ENCODE assay signal across 8 cellular contexts in the genomic region with DNA sequence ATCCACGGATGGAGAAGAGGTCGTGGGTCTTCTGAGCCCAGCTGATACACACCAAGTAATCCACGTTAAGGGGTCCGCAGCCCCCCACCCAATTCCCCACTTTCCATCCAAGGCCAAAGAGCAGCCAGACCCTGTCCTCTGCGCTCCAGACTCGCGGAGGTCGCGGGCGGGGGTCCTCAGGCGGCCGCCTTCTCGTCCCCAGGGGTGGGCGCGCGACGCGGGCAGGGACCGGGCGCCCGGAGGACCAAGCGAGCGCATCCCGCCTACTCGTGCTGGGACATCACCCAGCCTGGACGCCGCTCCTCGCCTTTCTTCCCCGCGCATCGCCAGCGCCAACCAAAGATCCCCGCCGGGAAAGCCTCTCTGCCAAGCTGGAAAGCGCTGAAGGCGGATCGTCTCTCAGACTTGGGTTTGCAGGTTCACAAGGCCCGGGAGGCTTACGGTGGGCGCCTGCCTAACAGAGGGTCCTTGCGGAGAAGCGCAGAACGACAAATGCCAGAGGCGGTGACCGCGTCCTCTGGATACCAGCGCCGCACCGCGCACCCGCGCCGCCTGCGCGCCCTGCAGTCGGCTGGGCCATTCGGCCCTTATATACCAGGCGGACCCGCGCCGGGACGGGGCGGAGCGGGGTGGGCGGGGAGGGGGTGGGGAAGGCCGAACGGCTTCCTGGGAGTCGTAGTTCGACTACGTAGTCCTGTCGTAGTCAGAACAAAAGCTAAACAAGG.
A peak's percentile ranks its signal among the peaks of the same experiment; 100 is the strongest.
DNase-seq lines count a peak whose midpoint lies in the region; ATAC-seq and TF ChIP-seq lines count a peak whose summit lies in the region.

No MANE protein-coding gene starts in this region.

- H3K27ac ChIP-seq in coronary artery = peak overlapping the region in 1 of 2 donors; percentile 53

- H3K4me1 Mint-ChIP-seq in WTC11 = peaks cover 32% of the 10 kb centered on the region

- peaks cover 53% of the 10 kb centered on the region for H3K27me3 Mint-ChIP-seq in WTC11 (ENCODE audit: low read depth)

- H3K4me3 ChIP-seq in H7 (ENCODE audit: insufficient read depth, low read depth, low read length) (peak overlapping the region; percentile 71), coronary artery (peak overlapping the region; percentile 81)

- DNase-seq in Daoy (ENCODE audit: low read depth) (peak; percentile 91), H7 (peak; percentile 96), NCI-H146 (lab: John Stamatoyannopoulos, UW) (peak; percentile 83), WTC11 (ENCODE audit: low spot score) (peak; percentile 81), coronary artery (ENCODE audit: low spot score) (no peak), left kidney (ENCODE audit: low read depth, low spot score) (peak; percentile 90)
- DNase-seq in stimulated activated CD4-positive, alpha-beta T cell treated with anti-CD3 and anti-CD28 coated beads, Interleukin-1b, Interleukin-23, amount 100 ng/mL, for 1 hour (ENCODE audit: low read depth in 2 of 2) = peak; percentile 9 to 47

- peak overlapping the region; percentile 84 for H3K4me3 Mint-ChIP-seq in WTC11

- CTCF ChIA-PET in WTC11 (lab: Charles Lee) = interaction anchor here (0.5 to 2.7 kb wide), 12 partner anchors 10 to 564 kb away, joined by 3 to 28 read pairs (median 4); no protein-coding TSS in a partner anchor

- H3K27ac Mint-ChIP-seq in WTC11 = no peak overlapping the region

- POLR2A ChIA-PET in WTC11 (lab: Charles Lee) = interaction anchor here (0.5 to 1.0 kb wide), 7 partner anchors 10 to 573 kb away, joined by 3 to 4 read pairs (median 3); partner anchors contain the start of gene SSTR2

- H3K36me3 ChIP-seq in H7 (replicated peaks; ENCODE audit: control insufficient read depth, insufficient read depth, low read length) = no peaks in the 10 kb centered on the region

- H3K9me3 Mint-ChIP-seq in WTC11 = no peaks in the 10 kb centered on the region

- H3K27me3 ChIP-seq in H7 (ENCODE audit: control insufficient read depth, insufficient read depth, low read length) = peaks cover 28% of the 10 kb centered on the region

- H3K36me3 Mint-ChIP-seq in WTC11 = no peaks in the 10 kb centered on the region

- TF ChIP-seq CTCF in WTC11 (IDR thresholded peaks at IDR 0.05) = no peak
- no peak for TF ChIP-seq CTCF in coronary artery (IDR thresholded peaks at IDR 0.05)

- ATAC-seq in WTC11 (peak; percentile 84), HG03378 (IDR thresholded peaks at IDR 0.05; ENCODE audit: unreplicated experiment) (no peak)

TF ChIP-seq in WTC11, 78 proteins besides CTCF, POLR2A, EP300 and RAD21 (continues in another document):
- TF ChIP-seq EMX1 (CRISPR knock-in tag; IDR thresholded peaks at IDR 0.05) (no peak), ZNF317 (CRISPR knock-in tag; IDR thresholded peaks at IDR 0.05; ENCODE audit: borderline replicate concordance, low read depth) (no peak), CREM (CRISPR knock-in tag; IDR thresholded peaks at IDR 0.05) (no peak), ZSCAN18 (CRISPR knock-in tag; IDR thresholded peaks at IDR 0.05) (no peak), ZNF425 (CRISPR knock-in tag; conservative IDR thresholded peaks at IDR 0.05) (0 out of 2 replicates have a peak, but pooled peaks have one; percentile 52), FOXK1 (CRISPR knock-in tag; IDR thresholded peaks at IDR 0.05) (no peak), E2F1 (CRISPR knock-in tag; IDR thresholded peaks at IDR 0.05) (no peak), CREB1 (CRISPR knock-in tag; IDR thresholded peaks at IDR 0.05) (no peak), NFYB (CRISPR knock-in tag; conservative IDR thresholded peaks at IDR 0.05; ENCODE audit: low read depth) (no peak), RORB (CRISPR knock-in tag; IDR thresholded peaks at IDR 0.05) (peak; percentile 38; the same call in 1 of the 2 replicates), ESRRA (CRISPR knock-in tag; IDR thresholded peaks at IDR 0.05; ENCODE audit: borderline replicate concordance) (no peak), OVOL2 (CRISPR knock-in tag; IDR thresholded peaks at IDR 0.05; ENCODE audit: borderline replicate concordance) (no peak), CBFB (CRISPR knock-in tag; IDR thresholded peaks at IDR 0.05; ENCODE audit: low read depth) (no peak)
- TF ChIP-seq, protein P1, sequence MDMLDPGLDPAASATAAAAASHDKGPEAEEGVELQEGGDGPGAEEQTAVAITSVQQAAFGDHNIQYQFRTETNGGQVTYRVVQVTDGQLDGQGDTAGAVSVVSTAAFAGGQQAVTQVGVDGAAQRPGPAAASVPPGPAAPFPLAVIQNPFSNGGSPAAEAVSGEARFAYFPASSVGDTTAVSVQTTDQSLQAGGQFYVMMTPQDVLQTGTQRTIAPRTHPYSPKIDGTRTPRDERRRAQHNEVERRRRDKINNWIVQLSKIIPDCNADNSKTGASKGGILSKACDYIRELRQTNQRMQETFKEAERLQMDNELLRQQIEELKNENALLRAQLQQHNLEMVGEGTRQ (CRISPR knock-in tag; IDR thresholded peaks at IDR 0.05) = no peak
- TF ChIP-seq, protein P2, sequence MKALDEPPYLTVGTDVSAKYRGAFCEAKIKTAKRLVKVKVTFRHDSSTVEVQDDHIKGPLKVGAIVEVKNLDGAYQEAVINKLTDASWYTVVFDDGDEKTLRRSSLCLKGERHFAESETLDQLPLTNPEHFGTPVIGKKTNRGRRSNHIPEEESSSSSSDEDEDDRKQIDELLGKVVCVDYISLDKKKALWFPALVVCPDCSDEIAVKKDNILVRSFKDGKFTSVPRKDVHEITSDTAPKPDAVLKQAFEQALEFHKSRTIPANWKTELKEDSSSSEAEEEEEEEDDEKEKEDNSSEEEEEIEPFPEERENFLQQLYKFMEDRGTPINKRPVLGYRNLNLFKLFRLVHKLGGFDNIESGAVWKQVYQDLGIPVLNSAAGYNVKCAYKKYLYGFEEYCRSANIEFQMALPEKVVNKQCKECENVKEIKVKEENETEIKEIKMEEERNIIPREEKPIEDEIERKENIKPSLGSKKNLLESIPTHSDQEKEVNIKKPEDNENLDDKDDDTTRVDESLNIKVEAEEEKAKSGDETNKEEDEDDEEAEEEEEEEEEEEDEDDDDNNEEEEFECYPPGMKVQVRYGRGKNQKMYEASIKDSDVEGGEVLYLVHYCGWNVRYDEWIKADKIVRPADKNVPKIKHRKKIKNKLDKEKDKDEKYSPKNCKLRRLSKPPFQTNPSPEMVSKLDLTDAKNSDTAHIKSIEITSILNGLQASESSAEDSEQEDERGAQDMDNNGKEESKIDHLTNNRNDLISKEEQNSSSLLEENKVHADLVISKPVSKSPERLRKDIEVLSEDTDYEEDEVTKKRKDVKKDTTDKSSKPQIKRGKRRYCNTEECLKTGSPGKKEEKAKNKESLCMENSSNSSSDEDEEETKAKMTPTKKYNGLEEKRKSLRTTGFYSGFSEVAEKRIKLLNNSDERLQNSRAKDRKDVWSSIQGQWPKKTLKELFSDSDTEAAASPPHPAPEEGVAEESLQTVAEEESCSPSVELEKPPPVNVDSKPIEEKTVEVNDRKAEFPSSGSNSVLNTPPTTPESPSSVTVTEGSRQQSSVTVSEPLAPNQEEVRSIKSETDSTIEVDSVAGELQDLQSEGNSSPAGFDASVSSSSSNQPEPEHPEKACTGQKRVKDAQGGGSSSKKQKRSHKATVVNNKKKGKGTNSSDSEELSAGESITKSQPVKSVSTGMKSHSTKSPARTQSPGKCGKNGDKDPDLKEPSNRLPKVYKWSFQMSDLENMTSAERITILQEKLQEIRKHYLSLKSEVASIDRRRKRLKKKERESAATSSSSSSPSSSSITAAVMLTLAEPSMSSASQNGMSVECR (CRISPR knock-in tag; IDR thresholded peaks at IDR 0.05; ENCODE audit: borderline replicate concordance) = 0 out of 2 replicates have a peak, but pooled peaks have one; percentile 39
